ENCODE assay signal across 1 cellular context in the genomic region with DNA sequence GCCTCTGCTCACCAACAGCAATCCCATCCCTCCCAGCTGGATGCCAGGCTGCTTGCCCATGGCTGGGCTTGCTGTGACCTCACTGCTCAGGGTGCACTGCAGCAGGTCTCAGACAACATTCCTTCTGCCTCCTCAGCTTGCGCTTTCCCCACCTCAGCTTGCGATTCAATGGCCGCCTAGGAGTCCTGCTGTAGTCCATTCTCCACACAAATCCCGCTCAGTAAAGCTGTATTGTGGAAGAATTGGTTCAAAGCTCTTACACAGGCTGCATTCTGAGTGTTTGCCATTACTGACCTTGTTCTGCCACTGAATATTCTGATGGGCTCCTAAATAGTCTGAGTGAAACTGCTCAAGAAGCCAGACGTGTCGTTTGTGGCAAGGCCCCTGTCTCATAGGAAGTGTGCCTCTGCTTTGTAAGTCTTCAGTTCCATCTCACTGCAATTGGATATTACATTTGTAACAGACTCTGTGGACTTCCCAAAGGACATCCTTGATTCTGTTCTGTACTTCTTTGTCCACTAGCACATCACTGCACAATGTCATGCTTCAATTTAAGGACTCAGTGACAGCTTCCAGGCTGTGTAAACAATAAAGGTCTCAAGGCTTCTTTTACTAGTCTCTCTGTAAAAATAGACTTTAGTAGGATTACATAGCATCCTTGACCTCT.
TF ChIP-seq lines count a peak whose summit lies in the region.

No MANE protein-coding gene starts in this region.

TF ChIP-seq in HepG2, 621 proteins besides CTCF, POLR2A, EP300 and RAD21 (continued from another document):
- TF ChIP-seq, protein P1, sequence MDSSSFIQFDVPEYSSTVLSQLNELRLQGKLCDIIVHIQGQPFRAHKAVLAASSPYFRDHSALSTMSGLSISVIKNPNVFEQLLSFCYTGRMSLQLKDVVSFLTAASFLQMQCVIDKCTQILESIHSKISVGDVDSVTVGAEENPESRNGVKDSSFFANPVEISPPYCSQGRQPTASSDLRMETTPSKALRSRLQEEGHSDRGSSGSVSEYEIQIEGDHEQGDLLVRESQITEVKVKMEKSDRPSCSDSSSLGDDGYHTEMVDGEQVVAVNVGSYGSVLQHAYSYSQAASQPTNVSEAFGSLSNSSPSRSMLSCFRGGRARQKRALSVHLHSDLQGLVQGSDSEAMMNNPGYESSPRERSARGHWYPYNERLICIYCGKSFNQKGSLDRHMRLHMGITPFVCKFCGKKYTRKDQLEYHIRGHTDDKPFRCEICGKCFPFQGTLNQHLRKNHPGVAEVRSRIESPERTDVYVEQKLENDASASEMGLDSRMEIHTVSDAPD (CRISPR knock-in tag; IDR thresholded peaks at IDR 0.05), result no peak
- TF ChIP-seq ZBTB7B (CRISPR knock-in tag; IDR thresholded peaks at IDR 0.05) (no peak), HIVEP1 (CRISPR knock-in tag; IDR thresholded peaks at IDR 0.05) (no peak), PPARG (CRISPR knock-in tag; conservative IDR thresholded peaks at IDR 0.05) (no peak)
